ENCODE assay signal across 8 cellular contexts in genomic region chr6:7201732-7202541, GRCh38.
DNase-seq lines count a peak whose midpoint lies in the region; ATAC-seq, FAIRE-seq and TF ChIP-seq lines count a peak whose summit lies in the region.

No MANE protein-coding gene starts in this region.

- H3K4me3 Mint-ChIP-seq in dendritic cell treated with granulocyte-macrophage colony-stimulating factor and Interleukin-4, amounts not matched to agents 40 ng/mL and 50 ng/mL, for 4 days = peak overlapping the region; percentile 60

- no peaks in the 10 kb centered on the region for H3K27me3 Mint-ChIP-seq in dendritic cell treated with granulocyte-macrophage colony-stimulating factor and Interleukin-4, amounts not matched to agents 40 ng/mL and 50 ng/mL, for 4 days

- intact Hi-C loops in dendritic cell treated with granulocyte-macrophage colony-stimulating factor and Interleukin-4, amounts not matched to agents 40 ng/mL and 50 ng/mL, for 4 days (cut with micrococcal nuclease) = loop anchor here (2.0 kb wide), 1 partner anchor 13 kb away; no protein-coding TSS in a partner anchor
- intact Hi-C loops in posterior cingulate gyrus (cut with DNase I) = no loop called here

- peak; percentile 78 for FAIRE-seq in GM12892 (lab: Jason Lieb, UNC)

- peaks cover 79% of the 10 kb centered on the region for H3K4me1 Mint-ChIP-seq in dendritic cell treated with granulocyte-macrophage colony-stimulating factor and Interleukin-4, amounts not matched to agents 40 ng/mL and 50 ng/mL, for 4 days (ENCODE audit: low read depth)

- 0 out of 2 replicates have a peak, but pooled peaks have one; percentile 25 for TF ChIP-seq POLR2A in GM12892 (IDR thresholded peaks at IDR 0.05; ENCODE audit: low read depth, low read length)

- H3K27ac Mint-ChIP-seq in dendritic cell treated with granulocyte-macrophage colony-stimulating factor and Interleukin-4, amounts not matched to agents 40 ng/mL and 50 ng/mL, for 4 days = peak overlapping the region; percentile 93

- H3K9me3 Mint-ChIP-seq in dendritic cell treated with granulocyte-macrophage colony-stimulating factor and Interleukin-4, amounts not matched to agents 40 ng/mL and 50 ng/mL, for 4 days = no peaks in the 10 kb centered on the region

- H3K4me3 ChIP-seq in HL-60 (replicated peaks; ENCODE audit: insufficient read depth, low read length) = no peak overlapping the region

- peak; percentile 63 for DNase-seq in GM12892 (ENCODE audit: insufficient read length)
- DNase-seq in HL-60 (ENCODE audit: low read depth in 1 of 2, low spot score in 1 of 2) = peak; percentile 83 to 97
- peak in 9 of 10 donors; percentile 45 to 96 (median 72) for DNase-seq in posterior cingulate gyrus
- no peak for DNase-seq in NCI-H446 treated with DMSO at 0.1 percent for 48 hours (lab: John Stamatoyannopoulos, UW)
- DNase-seq in NCI-H526 (lab: John Stamatoyannopoulos, UW) = no peak
- DNase-seq in G401 (ENCODE audit: low spot score) = no peak

- no peaks in the 10 kb centered on the region for H3K27me3 ChIP-seq in HL-60 (ENCODE audit: insufficient read depth, poor library complexity, severe bottlenecking)

- in situ Hi-C loops in G401 (cut with HindIII; ENCODE audit: low sequenced_read_pairs) = no loop called here

- peak; percentile 98 for ATAC-seq in GM21390 (IDR thresholded peaks at IDR 0.05; ENCODE audit: unreplicated experiment)

- H3K27ac ChIP-seq in HL-60 (replicated peaks) = peak overlapping the region; percentile 70

- H3K36me3 Mint-ChIP-seq in dendritic cell treated with granulocyte-macrophage colony-stimulating factor and Interleukin-4, amounts not matched to agents 40 ng/mL and 50 ng/mL, for 4 days (ENCODE audit: low read depth) = peaks cover 84% of the 10 kb centered on the region

- no peak for TF ChIP-seq CTCF in HL-60 (IDR thresholded peaks at IDR 0.05; ENCODE audit: insufficient read depth, low read length)

Comparison
In these comparisons a context has a peak if more than half of its experiments do, and no peak if none do; other contexts are left out.
1. DNase-seq: peak in GM12892 (single experiment), HL-60 (2 of 2) and posterior cingulate gyrus (9 of 10); none in NCI-H446 treated with DMSO at 0.1 percent for 48 hours (single experiment), NCI-H526 (0 of 2) and G401 (single experiment).